Comparison of ENCODE assay signal across 8 cellular contexts in genomic region chr5:180291943-180292831, GRCh38.
DNase-seq lines count a peak whose midpoint lies in the region; ATAC-seq and TF ChIP-seq lines count a peak whose summit lies in the region.

Gene MAPK9 (minus strand): TSS chr5:180292083. CDS start chr5:180280561, 11,522 bp downstream.

- H3K4me1 ChIP-seq in BLaER1 = peaks cover 57% of the 10 kb centered on the region

- H3K4me3 ChIP-seq in BLaER1 = peak within 1 kb of the TSS; percentile 96

- H3K9me3 ChIP-seq in BLaER1 = no peaks in the 10 kb centered on the region

- peak; percentile 62 for TF ChIP-seq POLR2A in GM19193 (IDR thresholded peaks at IDR 0.05; ENCODE audit: extremely low read depth, insufficient read depth, insufficient read length)

- H4K20me1 ChIP-seq in BLaER1 = peaks cover 48% of the 10 kb centered on the region

- ATAC-seq in HG03378 (IDR thresholded peaks at IDR 0.05; ENCODE audit: unreplicated experiment) = peak; percentile 60

- H3K27ac ChIP-seq in BLaER1 = peak within 1 kb of the TSS; percentile 90

- H3K9ac ChIP-seq in BLaER1 = peak within 1 kb of the TSS; percentile 86

- peak within 1 kb of the TSS; percentile 94 for H3K4me2 ChIP-seq in BLaER1

- no peaks in the 10 kb centered on the region for H3K27me3 ChIP-seq in BLaER1

- DNase-seq in NCI-H748 treated with DMSO at 0.1 percent for 48 hours (lab: John Stamatoyannopoulos, UW) (peak; percentile 40), medulla oblongata (ENCODE audit: extremely low spot score) (peak; percentile 92)
- DNase-seq in activated CD8-positive, alpha-beta memory T cell treated with anti-CD3 and anti-CD28 coated beads for 1 hour (ENCODE audit: extremely low read depth in 1 of 2, low read depth in 1 of 2) = peak; percentile 60 to 78
- DNase-seq in effector CD8-positive, alpha-beta T cell (lab: John Stamatoyannopoulos, UW) = peak; percentile 80
- peak; percentile 69 to 83 (median 72) for DNase-seq in stimulated activated CD4-positive, alpha-beta T cell treated with anti-CD3 and anti-CD28 coated beads, TNF-alpha, amount 100 ng/mL, for 48 hours (ENCODE audit: low read depth in 3 of 3)

- peaks cover 16% of the 10 kb centered on the region for H3K36me3 ChIP-seq in BLaER1

Comparison
In these comparisons a context has a peak if more than half of its experiments do, and no peak if none do; other contexts are left out.
1. Peak in every context shown above with its lines: DNase-seq, ATAC-seq, H3K4me3 ChIP-seq and H3K27ac ChIP-seq.
2. DNase-seq: peak in every context shown above with its lines; median percentile 92 in medulla oblongata; 80 in effector CD8-positive, alpha-beta T cell; 72 in stimulated activated CD4-positive, alpha-beta T cell treated with anti-CD3 and anti-CD28 coated beads, TNF-alpha, amount 100 ng/mL, for 48 hours; 69 in activated CD8-positive, alpha-beta memory T cell treated with anti-CD3 and anti-CD28 coated beads for 1 hour; 40 in NCI-H748 treated with DMSO at 0.1 percent for 48 hours.